Comparison of ENCODE assay signal across 9 cellular contexts in the genomic region with DNA sequence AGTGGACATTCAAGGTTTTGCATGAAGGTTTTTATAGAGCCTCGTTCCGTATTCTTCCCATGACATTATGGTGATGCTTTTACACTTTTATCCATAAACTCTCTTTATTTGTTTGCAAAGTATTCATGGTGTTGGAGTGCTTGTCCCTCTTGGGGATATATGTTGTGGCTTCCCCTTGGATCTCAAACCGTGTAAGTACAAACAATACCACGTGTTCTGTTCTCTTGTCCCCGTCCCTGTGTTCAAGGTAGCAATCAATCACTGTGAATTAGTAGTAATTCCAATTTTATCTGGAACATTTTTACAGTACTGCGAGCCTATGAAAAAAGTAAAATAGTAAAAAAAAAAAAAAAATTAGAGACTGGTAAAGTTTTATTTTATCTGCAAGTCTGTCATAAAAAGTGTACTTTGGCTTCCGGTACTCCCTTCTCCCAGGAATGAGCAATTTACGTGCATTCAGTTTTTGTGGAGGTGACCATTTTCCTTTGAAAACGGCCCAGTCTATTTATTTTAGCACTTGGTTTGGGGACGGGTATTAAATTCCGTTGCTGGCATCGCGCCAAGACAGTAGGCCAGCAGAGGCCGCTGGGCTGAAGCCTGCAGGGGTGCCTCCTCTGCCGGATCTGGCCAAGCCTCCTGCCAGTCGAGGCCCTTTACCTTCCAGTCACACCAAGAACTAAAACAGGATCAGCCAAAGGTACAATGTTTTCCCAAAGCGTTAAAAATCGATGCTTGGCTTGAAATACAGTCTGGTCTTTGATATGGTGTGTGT.
A peak's percentile ranks its signal among the peaks of the same experiment; 100 is the strongest.
DNase-seq lines count a peak whose midpoint lies in the region; ATAC-seq, FAIRE-seq and TF ChIP-seq lines count a peak whose summit lies in the region.
"Had no signal": no experiment of that assay in that cellular context is flagged by ENCODE, and none has a peak within 500 bp of the region (broad histone marks: within the 10 kb centered on the region; RNA-seq: fewer than 3 reads in every experiment).

No MANE protein-coding gene starts in this region.

- in situ Hi-C loops in Caki2 (cut with HindIII; ENCODE audit: low pct_unique_long_range_greater_than_20kb, low sequenced_read_pairs): no loop called here

- intact Hi-C loops in upper lobe of right lung (cut with DNase I): no loop called here

- no peaks in the 10 kb centered on the region for H3K36me3 Mint-ChIP-seq in activated naive CD8-positive, alpha-beta T cell treated with anti-CD3 and anti-CD28 coated beads for 36 hours
- no peaks in the 10 kb centered on the region for H3K36me3 Mint-ChIP-seq in neural crest cell (ENCODE audit: low read depth)

- H3K4me3 ChIP-seq in upper lobe of right lung (peak overlapping the region; percentile 34), Karpas-422 (ENCODE audit: low read length) (no peak overlapping the region)
- H3K4me3 ChIP-seq: SJSA1 had no signal

- H3K9me2 ChIP-seq in Karpas-422 (replicated peaks; ENCODE audit: insufficient read depth, low read length): no peaks in the 10 kb centered on the region

- H3K9me3 ChIP-seq in upper lobe of right lung (no peaks in the 10 kb centered on the region), Karpas-422 (ENCODE audit: low read length) (no peaks in the 10 kb centered on the region)
- H3K9me3 ChIP-seq: SJSA1 had no signal

- FAIRE-seq in HTR-8/SVneo (lab: Jason Lieb, UNC): no peak

- H3K4me1 ChIP-seq in upper lobe of right lung (peaks cover 6% of the 10 kb centered on the region), Karpas-422 (ENCODE audit: low read length) (no peaks in the 10 kb centered on the region)

- H4K20me1 ChIP-seq in Karpas-422 (ENCODE audit: insufficient read depth, low read depth, low read length): no peaks in the 10 kb centered on the region

- H3K4me1 Mint-ChIP-seq in activated naive CD8-positive, alpha-beta T cell treated with anti-CD3 and anti-CD28 coated beads for 36 hours: peaks cover 8% of the 10 kb centered on the region
- H3K4me1 Mint-ChIP-seq in neural crest cell: peaks cover 25% of the 10 kb centered on the region

- peaks cover 30% of the 10 kb centered on the region for H3K27me3 Mint-ChIP-seq in activated naive CD8-positive, alpha-beta T cell treated with anti-CD3 and anti-CD28 coated beads for 36 hours
- H3K27me3 Mint-ChIP-seq in neural crest cell (ENCODE audit: low read depth): no peaks in the 10 kb centered on the region

- peak; percentile 46 for TF ChIP-seq CTCF in neural crest cell (conservative IDR thresholded peaks at IDR 0.05)
- TF ChIP-seq CTCF in upper lobe of right lung (IDR thresholded peaks at IDR 0.05): peak; percentile 31

- peak; percentile 84 for ATAC-seq in upper lobe of right lung

- peak overlapping the region; percentile 75 for H3K4me3 Mint-ChIP-seq in activated naive CD8-positive, alpha-beta T cell treated with anti-CD3 and anti-CD28 coated beads for 36 hours
- H3K4me3 Mint-ChIP-seq in neural crest cell: peak overlapping the region; percentile 86

- H3K9ac ChIP-seq in Karpas-422 (ENCODE audit: low read length): no peak overlapping the region

- H3K27ac ChIP-seq in upper lobe of right lung (no peak overlapping the region), Karpas-422 (ENCODE audit: low read length) (no peak overlapping the region)
- H3K27ac ChIP-seq: SJSA1 had no signal

- peaks cover under 1% of the 10 kb centered on the region for H3K27me3 ChIP-seq in upper lobe of right lung
- no peaks in the 10 kb centered on the region for H3K27me3 ChIP-seq in Karpas-422 (ENCODE audit: low read length)
- H3K27me3 ChIP-seq: SJSA1 had no signal

- DNase-seq in Caki2 (ENCODE audit: low read depth): peak; percentile 21
- peak; percentile 40 for DNase-seq in HTR-8/SVneo (ENCODE audit: insufficient read length, low spot score)
- DNase-seq in OCI-M1 (lab: John Stamatoyannopoulos, UW): peak; percentile 90
- peak; percentile 36 for DNase-seq in activated naive CD8-positive, alpha-beta T cell treated with anti-CD3 and anti-CD28 coated beads for 36 hours
- DNase-seq in glomerular visceral epithelial cell (ENCODE audit: extremely low spot score): peak; percentile 70
- peak; percentile 60 for DNase-seq in neural crest cell (ENCODE audit: low read depth, low spot score)
- DNase-seq in upper lobe of right lung: peak; percentile 87
- no peak for DNase-seq in Karpas-422

- no peaks in the 10 kb centered on the region for H3K79me2 ChIP-seq in Karpas-422 (ENCODE audit: low read length)

- H3K4me2 ChIP-seq in Karpas-422 (ENCODE audit: low read depth, low read length, poor library complexity, severe bottlenecking): no peak overlapping the region

- H3K9me3 Mint-ChIP-seq in activated naive CD8-positive, alpha-beta T cell treated with anti-CD3 and anti-CD28 coated beads for 36 hours: no peaks in the 10 kb centered on the region
- no peaks in the 10 kb centered on the region for H3K9me3 Mint-ChIP-seq in neural crest cell

- H3K27ac Mint-ChIP-seq in activated naive CD8-positive, alpha-beta T cell treated with anti-CD3 and anti-CD28 coated beads for 36 hours: no peak overlapping the region
- H3K27ac Mint-ChIP-seq in neural crest cell (ENCODE audit: unreplicated experiment): no peak overlapping the region

- H3K36me3 ChIP-seq in upper lobe of right lung (no peaks in the 10 kb centered on the region), Karpas-422 (ENCODE audit: insufficient read depth, low read length) (no peaks in the 10 kb centered on the region)
- H3K36me3 ChIP-seq: SJSA1 had no signal

- H2AFZ ChIP-seq in Karpas-422 (ENCODE audit: low read length): no peak overlapping the region
